Comparison of ENCODE assay signal across 19 cellular contexts in the genomic region with DNA sequence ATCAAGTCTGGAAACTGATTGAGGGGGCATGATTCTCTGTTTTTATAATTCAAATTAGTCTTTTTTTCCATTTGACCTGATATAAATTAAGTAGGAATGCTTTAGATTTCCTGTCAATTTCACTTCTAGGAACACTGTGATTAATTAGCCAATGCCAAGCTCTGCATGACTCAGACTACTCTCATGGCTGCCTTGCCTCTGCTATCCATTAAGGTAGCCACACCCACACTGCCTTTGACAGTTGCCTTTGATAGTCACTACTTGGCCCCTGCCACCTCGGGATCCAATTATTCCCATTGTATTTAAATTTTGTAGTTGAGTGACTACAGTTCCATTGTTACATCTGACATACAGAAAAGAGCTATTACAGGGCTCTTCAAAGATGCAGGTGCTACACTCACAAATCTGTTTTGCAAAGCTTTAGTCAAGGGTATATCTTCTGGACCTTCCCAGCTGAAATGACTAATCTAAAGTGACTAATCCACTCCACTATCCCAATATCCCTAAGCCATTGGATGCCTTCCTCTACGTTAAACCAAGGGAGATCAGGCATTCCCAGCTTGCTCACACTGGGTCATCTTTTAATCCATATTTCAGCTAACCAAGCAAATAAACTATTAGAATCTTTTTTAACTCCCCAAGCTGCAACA.
A peak's percentile ranks its signal among the peaks of the same experiment; 100 is the strongest.
DNase-seq lines count a peak whose midpoint lies in the region; ATAC-seq, FAIRE-seq and TF ChIP-seq lines count a peak whose summit lies in the region.
"Had no signal": no experiment of that assay in that cellular context is flagged by ENCODE, and none has a peak within 500 bp of the region (broad histone marks: within the 10 kb centered on the region; RNA-seq: fewer than 3 reads in every experiment).

No MANE protein-coding gene starts in this region.

- H3K4me1 Mint-ChIP-seq in MCF 10A (ENCODE audit: insufficient read depth, unreplicated experiment) = no peaks in the 10 kb centered on the region
- H3K4me1 Mint-ChIP-seq in Caco-2 (ENCODE audit: low read depth, unreplicated experiment) = no peaks in the 10 kb centered on the region
- H3K4me1 Mint-ChIP-seq: CD14-positive monocyte had no signal

- H3K36me3 Mint-ChIP-seq in MCF 10A (ENCODE audit: insufficient read depth, unreplicated experiment) (no peaks in the 10 kb centered on the region), Caco-2 (ENCODE audit: insufficient read depth, unreplicated experiment) (no peaks in the 10 kb centered on the region)
- H3K36me3 Mint-ChIP-seq: CD14-positive monocyte had no signal

- no peak overlapping the region for H3K9ac ChIP-seq in PC-3 (ENCODE audit: low read length)
- H3K9ac ChIP-seq in K562 (ENCODE audit: insufficient read depth in 1 of 2, low read depth in 2 of 2, low read length in 2 of 2) = no peak overlapping the region

- no peaks in the 10 kb centered on the region for H4K20me1 ChIP-seq in PC-3 (ENCODE audit: low read length)
- no peaks in the 10 kb centered on the region for H4K20me1 ChIP-seq in K562 (replicated peaks; ENCODE audit: control insufficient read depth, insufficient read depth, low read length)

- no peak overlapping the region for H3K4me3 ChIP-seq in breast epithelium
- no peak overlapping the region for H3K4me3 ChIP-seq in PC-3 (ENCODE audit: low read length)
- no peak overlapping the region for H3K4me3 ChIP-seq in K562
- H3K4me3 ChIP-seq in Caco-2 (ENCODE audit: low read depth, low read length) = no peak overlapping the region

- no peak overlapping the region for H3K4me3 Mint-ChIP-seq in MCF 10A (ENCODE audit: unreplicated experiment)
- H3K4me3 Mint-ChIP-seq in Caco-2 (ENCODE audit: unreplicated experiment) = no peak overlapping the region
- H3K4me3 Mint-ChIP-seq: CD14-positive monocyte had no signal

- intact Hi-C loops in MCF 10A (cut with micrococcal nuclease) = no loop called here
- intact Hi-C loops in breast epithelium (cut with DNase I; ENCODE audit: low total_unique reads) = no loop called here
- intact Hi-C loops in PC-3 (cut with micrococcal nuclease) = no loop called here
- intact Hi-C loops in K562 (cut with micrococcal nuclease) = no loop called here
- intact Hi-C loops in Caco-2 (cut with micrococcal nuclease; ENCODE audit: unreplicated experiment) = no loop called here

- no peaks in the 10 kb centered on the region for H3K9me1 ChIP-seq in K562 (ENCODE audit: control insufficient read depth, insufficient read depth, low read length)

- H3K27ac Mint-ChIP-seq in MCF 10A (ENCODE audit: low read depth, unreplicated experiment) (no peak overlapping the region), Caco-2 (ENCODE audit: unreplicated experiment) (no peak overlapping the region)
- H3K27ac Mint-ChIP-seq: CD14-positive monocyte had no signal

- H3K27ac ChIP-seq in breast epithelium (no peak overlapping the region), PC-3 (ENCODE audit: low read length) (no peak overlapping the region), K562 (ENCODE audit: extremely low read depth, low read depth, low read length) (no peak overlapping the region)

- H3K27me3 ChIP-seq in breast epithelium = no peaks in the 10 kb centered on the region
- H3K27me3 ChIP-seq in PC-3 (ENCODE audit: low read length) = no peaks in the 10 kb centered on the region
- no peaks in the 10 kb centered on the region for H3K27me3 ChIP-seq in K562 (ENCODE audit: control insufficient read depth in 2 of 2, insufficient read depth in 2 of 2, low read length in 2 of 2)
- no peaks in the 10 kb centered on the region for H3K27me3 ChIP-seq in Caco-2 (replicated peaks; ENCODE audit: control insufficient read depth, insufficient read depth, low read length)

- DNase-seq in MCF 10A (ENCODE audit: unreplicated experiment) (peak; percentile 47), breast epithelium (ENCODE audit: low spot score in 2 of 2) (no peak), PC-3 (peak; percentile 43), K562 (ENCODE audit: extremely low read depth in 1 of 4, low spot score in 3 of 4) (no peak), renal cortical epithelial cell (ENCODE audit: low read depth) (peak; percentile 17), cerebellum (ENCODE audit: low spot score) (no peak), Caco-2 (no peak), medulla oblongata (ENCODE audit: extremely low spot score) (no peak)
- DNase-seq: COR-L47, DMS79 treated with DMSO at 0.1 percent for 48 hours, GF-D8, Karpas-422, NCI-H1417, NCI-H2029 treated with DMSO at 0.1 percent for 48 hours, NCI-H524 treated with DMSO at 0.1 percent for 48 hours, SHP77 had no signal

- peak; percentile 63 for ATAC-seq in PC-3
- ATAC-seq in K562 = no peak
- ATAC-seq: SK-N-SH treated with all-trans-retinoic acid at 6 μM for 48 hours had no signal

- FAIRE-seq in K562 (lab: Jason Lieb, UNC) = no peak
- FAIRE-seq: A204.1 had no signal

- under 1% methylated on average over 2 of the region's 2 CpGs for WGBS in K562 (ENCODE audit: insufficient coverage, low coverage, missing lambda C conversion rate)

- no peak for TF ChIP-seq RAD21 in K562 (CRISPR knock-in tag; conservative IDR thresholded peaks at IDR 0.05 in 1 of 2, IDR thresholded peaks at IDR 0.05 in 1 of 2)

- H3K4me2 ChIP-seq in PC-3 (ENCODE audit: low read length) (no peak overlapping the region), K562 (ENCODE audit: insufficient read depth, low read length) (no peak overlapping the region)

- no peaks in the 10 kb centered on the region for H3K4me1 ChIP-seq in breast epithelium
- no peaks in the 10 kb centered on the region for H3K4me1 ChIP-seq in PC-3 (ENCODE audit: insufficient read depth, low read length)
- H3K4me1 ChIP-seq in K562 (replicated peaks in 1 of 2; ENCODE audit: control insufficient read depth in 2 of 2, insufficient read depth in 2 of 2, low read length in 2 of 2) = no peaks in the 10 kb centered on the region
- no peaks in the 10 kb centered on the region for H3K4me1 ChIP-seq in Caco-2

- BruUV-seq in MCF 10A (replicated peaks; lab: Mats Ljungman, UMichigan) = no TSS peak
- no TSS peak for BruUV-seq in PC-3 (replicated peaks; lab: Mats Ljungman, UMichigan)
- no TSS peak for BruUV-seq in K562 (replicated peaks; lab: Mats Ljungman, UMichigan)
- BruUV-seq in Caco-2 (replicated peaks; lab: Mats Ljungman, UMichigan) = no TSS peak

- H2AFZ ChIP-seq in PC-3 (ENCODE audit: low read length) (no peak overlapping the region), K562 (ENCODE audit: low read depth, low read length) (no peak overlapping the region)

- TF ChIP-seq POLR2A in breast epithelium (IDR thresholded peaks at IDR 0.05) (no peak), K562 (conservative IDR thresholded peaks at IDR 0.05) (no peak)

- no peak for TF ChIP-seq EP300 in K562 (IDR thresholded peaks at IDR 0.05; ENCODE audit: low read length)

- H3K36me3 ChIP-seq in breast epithelium (no peaks in the 10 kb centered on the region), PC-3 (ENCODE audit: low read depth, low read length) (no peaks in the 10 kb centered on the region), K562 (ENCODE audit: control insufficient read depth, insufficient read depth, low read length) (no peaks in the 10 kb centered on the region), Caco-2 (ENCODE audit: control insufficient read depth, insufficient read depth, low read length) (no peaks in the 10 kb centered on the region)

- TF ChIP-seq CTCF in MCF 10A (IDR thresholded peaks at IDR 0.05; ENCODE audit: unreplicated experiment) = no peak
- no peak for TF ChIP-seq CTCF in breast epithelium (IDR thresholded peaks at IDR 0.05)
- no peak for TF ChIP-seq CTCF in PC-3 (conservative IDR thresholded peaks at IDR 0.05; ENCODE audit: low read depth, low read length)
- TF ChIP-seq CTCF in K562 (IDR thresholded peaks at IDR 0.05 in 2 of 3, conservative IDR thresholded peaks at IDR 0.05 in 1 of 3; ENCODE audit: insufficient read depth in 2 of 3, low read depth in 1 of 3, low read length in 3 of 3) = no peak
- TF ChIP-seq CTCF in Caco-2 (IDR thresholded peaks at IDR 0.05; ENCODE audit: insufficient read depth in 1 of 2, low read depth in 1 of 2, low read length in 1 of 2, severe bottlenecking in 1 of 2, unreplicated experiment in 1 of 2) = no peak

- H3K9me2 ChIP-seq in PC-3 (replicated peaks; ENCODE audit: low read length) = no peaks in the 10 kb centered on the region

- H3F3A ChIP-seq in PC-3 (ENCODE audit: low read length, unreplicated experiment) = no peaks in the 10 kb centered on the region

- POLR2A ChIA-PET in MCF 10A (lab: Yijun Ruan, JAX) (interaction anchor here (0.9 kb wide), 1 partner anchor 24 kb away, joined by 3 read pairs; no protein-coding TSS in a partner anchor), PC-3 (lab: Charles Lee; ENCODE audit: unreplicated experiment) (interaction anchor here (0.7 kb wide), 1 partner anchor 44 kb away, joined by 7 read pairs; no protein-coding TSS in a partner anchor), K562 (lab: Yijun Ruan, JAX) (no interaction called here), Caco-2 (lab: Charles Lee) (no interaction called here)

- H3K9me3 ChIP-seq in breast epithelium (no peaks in the 10 kb centered on the region), PC-3 (ENCODE audit: low read length) (no peaks in the 10 kb centered on the region), K562 (replicated peaks; ENCODE audit: control insufficient read depth, insufficient read depth, low read depth, low read length) (peaks cover 4% of the 10 kb centered on the region; the same call in 1 of the 2 replicates), Caco-2 (no peaks in the 10 kb centered on the region)

- H3K27me3 Mint-ChIP-seq in MCF 10A (ENCODE audit: insufficient read depth, unreplicated experiment) (no peaks in the 10 kb centered on the region), Caco-2 (ENCODE audit: insufficient read depth, unreplicated experiment) (peaks cover 3% of the 10 kb centered on the region)

- in situ Hi-C loops in K562 (cut with MboI) = no loop called here

- H3K9me3 Mint-ChIP-seq in MCF 10A (ENCODE audit: unreplicated experiment) (no peaks in the 10 kb centered on the region), Caco-2 (ENCODE audit: unreplicated experiment) (no peaks in the 10 kb centered on the region)

- CTCF ChIA-PET in MCF 10A (lab: Yijun Ruan, JAX) (no interaction called here), PC-3 (lab: Charles Lee) (no interaction called here), K562 (lab: Yijun Ruan, JAX; ENCODE audit: low intra/inter-chr PET ratio) (no interaction called here), Caco-2 (lab: Charles Lee) (no interaction called here)

- H3K79me2 ChIP-seq in PC-3 (ENCODE audit: low read length) = no peaks in the 10 kb centered on the region
- no peaks in the 10 kb centered on the region for H3K79me2 ChIP-seq in K562 (ENCODE audit: control insufficient read depth, insufficient read depth, low read length)

TF ChIP-seq in K562, 482 proteins besides CTCF, POLR2A, EP300 and RAD21 (continues in another document):
- no peak for TF ChIP-seq NFIX (CRISPR knock-in tag; IDR thresholded peaks at IDR 0.05; ENCODE audit: low read depth)
- TF ChIP-seq, protein P1, sequence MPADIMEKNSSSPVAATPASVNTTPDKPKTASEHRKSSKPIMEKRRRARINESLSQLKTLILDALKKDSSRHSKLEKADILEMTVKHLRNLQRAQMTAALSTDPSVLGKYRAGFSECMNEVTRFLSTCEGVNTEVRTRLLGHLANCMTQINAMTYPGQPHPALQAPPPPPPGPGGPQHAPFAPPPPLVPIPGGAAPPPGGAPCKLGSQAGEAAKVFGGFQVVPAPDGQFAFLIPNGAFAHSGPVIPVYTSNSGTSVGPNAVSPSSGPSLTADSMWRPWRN (IDR thresholded peaks at IDR 0.05; ENCODE audit: low read depth) = no peak

Comparison
In these comparisons a context has a peak if more than half of its experiments do, and no peak if none do; other contexts are left out.
1. DNase-seq: peak in MCF 10A (single experiment), PC-3 (single experiment) and renal cortical epithelial cell (single experiment); none in breast epithelium (0 of 2), K562 (0 of 4), cerebellum (single experiment), Caco-2 (0 of 2) and medulla oblongata (single experiment).
2. POLR2A ChIA-PET loops: an anchor here in MCF 10A (0.9 kb wide) and PC-3 (0.7 kb wide); none called in K562 and Caco-2.